33 cellular contexts compared by ENCODE assay signal in genomic region chr14:23017091-23017490, GRCh38. TPM values are rescaled to one million over a fixed set of nuclear protein-coding genes. Genes with fewer than 3 reads are reported as not detected.
"Had no signal": no experiment of that assay in that cellular context is flagged by ENCODE, and none has a peak within 500 bp of the region (broad histone marks: within the 10 kb centered on the region; RNA-seq: fewer than 3 reads in every experiment).

No MANE protein-coding gene starts in this region.

- H3K36me3 Mint-ChIP-seq: mesothelial cell of epicardium had no signal

- H3K4me1 ChIP-seq: colonic mucosa, esophagus squamous epithelium, heart right ventricle, left lung, lower lobe of right lung had no signal

- H3K27ac ChIP-seq: colonic mucosa, epithelial cell of prostate, esophagus squamous epithelium, gastrocnemius medialis, heart right ventricle, left lung, lower lobe of right lung had no signal

- H3K9me3 Mint-ChIP-seq: dendritic cell treated with granulocyte-macrophage colony-stimulating factor and Interleukin-4, amounts not matched to agents 40 ng/mL and 50 ng/mL, for 4 days; effector memory CD8-positive, alpha-beta T cell; endodermal cell; mesothelial cell of epicardium had no signal

- H3K36me3 ChIP-seq: colonic mucosa, esophagus squamous epithelium, gastrocnemius medialis, heart right ventricle, left lung, lower lobe of right lung had no signal

- FAIRE-seq: endometrium, islet of Langerhans, keratinocyte had no signal

- H3K4me3 Mint-ChIP-seq: dendritic cell treated with granulocyte-macrophage colony-stimulating factor and Interleukin-4, amounts not matched to agents 40 ng/mL and 50 ng/mL, for 4 days; effector memory CD8-positive, alpha-beta T cell; endodermal cell; mesothelial cell of epicardium had no signal

- H3K27ac Mint-ChIP-seq: dendritic cell treated with granulocyte-macrophage colony-stimulating factor and Interleukin-4, amounts not matched to agents 40 ng/mL and 50 ng/mL, for 4 days; effector memory CD8-positive, alpha-beta T cell; endodermal cell; mesothelial cell of epicardium had no signal

- H3K27me3 Mint-ChIP-seq: dendritic cell treated with granulocyte-macrophage colony-stimulating factor and Interleukin-4, amounts not matched to agents 40 ng/mL and 50 ng/mL, for 4 days; effector memory CD8-positive, alpha-beta T cell had no signal

- H3K27me3 ChIP-seq: colonic mucosa, esophagus squamous epithelium, gastrocnemius medialis, heart right ventricle, left lung had no signal

- DNase-seq: colonic mucosa; cortex of kidney; effector CD8-positive, alpha-beta T cell; effector memory CD8-positive, alpha-beta T cell; endodermal cell; erythroblast; esophagus squamous epithelium; foreskin fibroblast; foreskin melanocyte; gastrocnemius medialis; glutamatergic neuron; heart right ventricle; hippocampal formation; left cardiac atrium; left lung; left ventricle myocardium superior; lower lobe of right lung; mesenchymal stem cell; mucosa of descending colon had no signal

- H3K9me3 ChIP-seq: colonic mucosa, esophagus squamous epithelium, gastrocnemius medialis, heart right ventricle, left lung, lower lobe of right lung, mucosa of descending colon had no signal

- H3K4me1 Mint-ChIP-seq: mesothelial cell of epicardium had no signal

- ATAC-seq: effector memory CD8-positive, alpha-beta T cell; esophagus mucosa; gastrocnemius medialis; heart right ventricle; left cardiac atrium; left lung; left ventricle myocardium superior; lower lobe of right lung; mucosa of descending colon had no signal

- H3K4me3 ChIP-seq: colonic mucosa, esophagus squamous epithelium, gastrocnemius medialis, heart right ventricle, left lung, lower lobe of right lung, mucosa of descending colon had no signal

RNA-seq across cellular contexts. Expression of gene PSMB11, which starts 24.9 kb away (rescaled TPM):
- total RNA-seq: chondrocyte, colonic mucosa, dermis microvascular lymphatic vessel endothelial cell, endodermal cell, esophagus mucosa, esophagus squamous epithelium, gastrocnemius medialis, glomerular endothelial cell, heart right ventricle, kidney epithelial cell, left cardiac atrium, left lung, left ventricle myocardium superior, lower leg skin, lower lobe of right lung, lung microvascular endothelial cell, mesenteric fat pad, mucosa of descending colon had no signal
- polyA plus RNA-seq: heart right ventricle, keratinocyte had no signal
